In the genomic region with DNA sequence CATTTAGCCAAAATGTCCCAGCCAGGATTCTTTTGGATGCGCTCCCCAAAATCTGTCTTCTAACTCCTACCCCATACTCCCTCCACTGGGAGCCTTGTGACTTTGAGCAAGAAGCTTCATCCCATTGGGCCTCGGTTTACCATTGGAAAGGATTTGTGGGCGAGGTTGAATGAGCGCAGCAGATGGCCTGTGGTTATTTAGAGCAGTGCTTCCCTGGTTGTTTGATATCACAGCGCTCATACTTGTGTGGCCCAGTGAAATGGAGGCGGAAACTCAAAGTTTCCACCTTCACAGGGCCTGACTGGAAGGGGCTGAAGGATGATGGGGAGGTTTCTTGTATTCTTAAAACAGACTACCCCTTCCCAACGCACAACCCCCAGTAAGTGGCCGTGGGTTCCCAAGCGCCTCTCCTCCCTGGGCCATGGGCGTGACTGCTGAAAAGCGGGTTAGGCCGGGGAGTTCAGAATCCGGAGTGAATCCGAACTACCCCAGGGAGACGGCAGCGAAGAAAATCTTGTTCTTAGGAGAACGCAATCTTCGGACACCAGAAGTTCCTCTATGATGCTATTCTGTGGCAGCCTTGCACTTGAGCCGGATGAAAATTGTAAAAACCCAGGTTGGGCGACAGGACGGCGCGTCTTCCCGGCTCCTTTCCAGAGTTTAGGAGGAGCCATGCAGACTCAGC, we compare ENCODE assay signal across 8 cellular contexts. TPM values are rescaled to one million over a fixed set of nuclear protein-coding genes. Genes with fewer than 3 reads are reported as not detected.
DNase-seq lines count a peak whose midpoint lies in the region; ATAC-seq lines count a peak whose summit lies in the region.

No MANE protein-coding gene starts in this region.

- peak overlapping the region; percentile 97 for H3K27ac ChIP-seq in KOPT-K1 (ENCODE audit: low read depth, low read length, poor library complexity, severe bottlenecking)
- H3K27ac ChIP-seq in iPS DF 6.9 (ENCODE audit: low read length), result no peak overlapping the region

- H3K4me1 ChIP-seq in iPS DF 6.9 (ENCODE audit: control insufficient read depth, insufficient read depth, low read length), result 0 out of 2 replicates have a peak, but pooled peaks cover 5% of the 10 kb centered on the region

- no peaks in the 10 kb centered on the region for H3K27me3 ChIP-seq in iPS DF 6.9 (ENCODE audit: control insufficient read depth, insufficient read depth, low read length)

- DNase-seq in NCI-H1436 (lab: John Stamatoyannopoulos, UW) (peak; percentile 24), NCI-H1436 treated with DMSO at 0.1 percent for 48 hours (lab: John Stamatoyannopoulos, UW) (no peak), iPS DF 6.9 (ENCODE audit: low read depth, low spot score) (no peak)
- no peak for DNase-seq in activated naive CD4-positive, alpha-beta T cell treated with anti-CD3 and anti-CD28 coated beads for 36 hours
- DNase-seq in stimulated activated CD8-positive, alpha-beta memory T cell treated with anti-CD3 and anti-CD28 coated beads, Interleukin-4, amount 100 ng/mL, for 48 hours, result peak; percentile 55

- H3K4me1 Mint-ChIP-seq in activated naive CD4-positive, alpha-beta T cell treated with anti-CD3 and anti-CD28 coated beads for 36 hours (ENCODE audit: low read depth), result peaks cover 63% of the 10 kb centered on the region

- H3K27ac Mint-ChIP-seq in activated naive CD4-positive, alpha-beta T cell treated with anti-CD3 and anti-CD28 coated beads for 36 hours, result peak overlapping the region; percentile 95

- H3K36me3 Mint-ChIP-seq in activated naive CD4-positive, alpha-beta T cell treated with anti-CD3 and anti-CD28 coated beads for 36 hours (ENCODE audit: low read depth), result peaks cover 50% of the 10 kb centered on the region

- intact Hi-C loops in activated naive CD4-positive, alpha-beta T cell treated with anti-CD3 and anti-CD28 coated beads for 36 hours (cut with micrococcal nuclease), result no loop called here

- H3K9me3 Mint-ChIP-seq in activated naive CD4-positive, alpha-beta T cell treated with anti-CD3 and anti-CD28 coated beads for 36 hours, result no peaks in the 10 kb centered on the region

- CTCF ChIA-PET in activated naive CD4-positive, alpha-beta T cell treated with anti-CD3 and anti-CD28 coated beads for 36 hours (lab: Charles Lee), result interaction anchor here (0.6 to 5.6 kb wide), 4 partner anchors 10 to 492 kb away, joined by 3 to 44 read pairs (median 8); no protein-coding TSS in a partner anchor

- peak overlapping the region; percentile 83 for H3K4me3 Mint-ChIP-seq in activated naive CD4-positive, alpha-beta T cell treated with anti-CD3 and anti-CD28 coated beads for 36 hours

- H3K9me3 ChIP-seq in KOPT-K1 (ENCODE audit: insufficient read depth, low read length, poor library complexity, severe bottlenecking) (no peaks in the 10 kb centered on the region), iPS DF 6.9 (ENCODE audit: control insufficient read depth, insufficient read depth, low read length) (no peaks in the 10 kb centered on the region)

- peak overlapping the region; percentile 66; the same call in 1 of the 2 replicates for H3K4me3 ChIP-seq in iPS DF 6.9 (ENCODE audit: low read length)

- WGBS in iPS DF 6.9 (ENCODE audit: insufficient coverage, insufficient read length), result no CpG with 5 or more reads among the region's 24 CpGs

- H3K36me3 ChIP-seq in KOPT-K1 (ENCODE audit: insufficient read depth, low read length) (peaks cover 77% of the 10 kb centered on the region), iPS DF 6.9 (ENCODE audit: control insufficient read depth, insufficient read depth, low read length) (peaks cover 31% of the 10 kb centered on the region)

- H3K27me3 Mint-ChIP-seq in activated naive CD4-positive, alpha-beta T cell treated with anti-CD3 and anti-CD28 coated beads for 36 hours (ENCODE audit: low read depth), result peaks cover 2% of the 10 kb centered on the region

- ATAC-seq in GM18519 (IDR thresholded peaks at IDR 0.05; ENCODE audit: low FRiP score, unreplicated experiment) (no peak), GM21447 (IDR thresholded peaks at IDR 0.05; ENCODE audit: unreplicated experiment) (no peak)

RNA-seq across cellular contexts. Expression of gene ATF4, which starts 1.2 kb away (rescaled TPM):
- 100 to 1,000 TPM; 589 to 609 TPM for total RNA-seq in activated naive CD4-positive, alpha-beta T cell treated with anti-CD3 and anti-CD28 coated beads for 36 hours

RNA-seq across cellular contexts. Expression of gene RPS19BP1, which starts 13.4 kb away (rescaled TPM):
- 10 to 100 TPM; 52.0 to 56.2 TPM for total RNA-seq in activated naive CD4-positive, alpha-beta T cell treated with anti-CD3 and anti-CD28 coated beads for 36 hours

RNA-seq across cellular contexts. Expression of gene MIEF1, which starts 17.0 kb away (rescaled TPM):
- 10 to 100 TPM; 33.3 to 35.1 TPM for total RNA-seq in activated naive CD4-positive, alpha-beta T cell treated with anti-CD3 and anti-CD28 coated beads for 36 hours

RNA-seq across cellular contexts. Expression of gene CACNA1I, which starts 51.4 kb away (rescaled TPM):
- under 1 TPM; 0.27 to 0.31 TPM for total RNA-seq in activated naive CD4-positive, alpha-beta T cell treated with anti-CD3 and anti-CD28 coated beads for 36 hours

Comparison
In these comparisons a context has a peak if more than half of its experiments do, and no peak if none do; other contexts are left out.
1. DNase-seq: peak in NCI-H1436 (single experiment) and stimulated activated CD8-positive, alpha-beta memory T cell treated with anti-CD3 and anti-CD28 coated beads, Interleukin-4, amount 100 ng/mL, for 48 hours (single experiment); none in NCI-H1436 treated with DMSO at 0.1 percent for 48 hours (single experiment), activated naive CD4-positive, alpha-beta T cell treated with anti-CD3 and anti-CD28 coated beads for 36 hours (single experiment) and iPS DF 6.9 (single experiment).